Comparison of ENCODE assay signal across 1 cellular context in the genomic region with DNA sequence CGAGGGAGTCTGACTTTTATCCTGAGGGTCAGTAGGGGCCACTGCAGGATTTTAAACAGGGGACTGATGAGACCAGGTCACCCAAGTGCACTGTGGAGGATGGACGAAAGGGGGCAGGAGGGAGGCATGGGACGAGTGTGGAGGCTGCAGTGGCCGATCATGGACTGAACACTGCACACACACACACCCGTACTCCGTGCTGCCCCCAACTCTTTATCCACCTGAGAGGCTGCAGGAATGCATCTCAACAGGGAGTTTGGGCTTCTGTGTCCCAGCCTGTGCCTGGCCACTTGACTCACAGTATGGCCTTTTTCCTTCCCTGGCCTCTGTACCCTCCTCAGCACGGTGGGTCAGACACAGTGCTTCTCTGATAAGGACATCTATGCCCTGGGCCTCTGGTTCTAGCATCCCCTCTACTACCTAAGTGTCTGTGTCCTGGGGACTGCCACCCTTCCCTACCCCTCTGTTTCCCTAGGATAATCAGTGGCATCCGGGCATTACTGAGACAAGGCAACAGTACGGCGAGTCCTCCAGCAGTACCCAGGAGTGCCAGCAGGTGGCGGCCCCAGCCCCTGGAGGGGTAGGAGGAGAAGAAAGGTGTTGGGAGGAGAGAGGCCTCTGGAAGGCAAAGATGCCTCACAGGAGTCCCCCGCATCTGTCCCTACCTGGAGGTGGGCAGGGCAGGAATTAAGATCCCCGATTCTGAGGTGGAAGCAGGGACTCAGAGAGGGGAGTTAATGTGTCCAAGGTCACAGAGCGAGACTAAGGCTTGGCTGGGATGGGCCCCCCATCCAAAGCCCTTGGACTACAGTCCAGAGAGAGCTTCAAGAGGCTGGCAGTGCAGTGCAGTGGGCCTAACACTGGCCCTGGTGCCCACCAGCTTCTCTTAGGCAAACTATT.
A peak's percentile ranks its signal among the peaks of the same experiment; 100 is the strongest.
TF ChIP-seq lines count a peak whose summit lies in the region.

No MANE protein-coding gene starts in this region.

TF ChIP-seq in HepG2, 621 proteins besides CTCF, POLR2A, EP300 and RAD21 (continued from another document):
- TF ChIP-seq, protein P1, sequence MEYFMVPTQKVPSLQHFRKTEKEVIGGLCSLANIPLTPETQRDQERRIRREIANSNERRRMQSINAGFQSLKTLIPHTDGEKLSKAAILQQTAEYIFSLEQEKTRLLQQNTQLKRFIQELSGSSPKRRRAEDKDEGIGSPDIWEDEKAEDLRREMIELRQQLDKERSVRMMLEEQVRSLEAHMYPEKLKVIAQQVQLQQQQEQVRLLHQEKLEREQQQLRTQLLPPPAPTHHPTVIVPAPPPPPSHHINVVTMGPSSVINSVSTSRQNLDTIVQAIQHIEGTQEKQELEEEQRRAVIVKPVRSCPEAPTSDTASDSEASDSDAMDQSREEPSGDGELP (IDR thresholded peaks at IDR 0.05; ENCODE audit: borderline replicate concordance, low read depth), result no peak
- peak; percentile 52; the same call in 1 of the 2 replicates for TF ChIP-seq ZNF607 (CRISPR knock-in tag; IDR thresholded peaks at IDR 0.05; ENCODE audit: borderline replicate concordance)
- TF ChIP-seq ZNF552 (CRISPR knock-in tag; IDR thresholded peaks at IDR 0.05; ENCODE audit: borderline replicate concordance), result no peak
- TF ChIP-seq TARDBP (CRISPR knock-in tag; IDR thresholded peaks at IDR 0.05), result 0 out of 2 replicates have a peak, but pooled peaks have one; percentile 46
- TF ChIP-seq ZNF761 (CRISPR knock-in tag; conservative IDR thresholded peaks at IDR 0.05), result 0 out of 2 replicates have a peak, but pooled peaks have one; percentile 32
- 0 out of 2 replicates have a peak, but pooled peaks have one; percentile 34 for TF ChIP-seq ZNF792 (CRISPR knock-in tag; IDR thresholded peaks at IDR 0.05)
- TF ChIP-seq MAZ (IDR thresholded peaks at IDR 0.05; ENCODE audit: borderline replicate concordance, low read depth, low read length), result no peak
- peak; percentile 44; the same call in 1 of the 2 replicates for TF ChIP-seq MAZ (CRISPR knock-in tag; IDR thresholded peaks at IDR 0.05; ENCODE audit: low read depth)
- TF ChIP-seq HDAC2 (CRISPR knock-in tag; IDR thresholded peaks at IDR 0.05), result no peak
- no peak for TF ChIP-seq ZNF530 (CRISPR knock-in tag; IDR thresholded peaks at IDR 0.05; ENCODE audit: low read depth)
- peak; percentile 63 for TF ChIP-seq SALL1 (CRISPR knock-in tag; IDR thresholded peaks at IDR 0.05)
- TF ChIP-seq TAF1 (CRISPR knock-in tag; IDR thresholded peaks at IDR 0.05), result 0 out of 2 replicates have a peak, but pooled peaks have one; percentile 33
- no peak for TF ChIP-seq ZNF564 (CRISPR knock-in tag; IDR thresholded peaks at IDR 0.05)
- TF ChIP-seq NFATC3 (CRISPR knock-in tag; IDR thresholded peaks at IDR 0.05), result no peak
- no peak for TF ChIP-seq ZFP41 (CRISPR knock-in tag; IDR thresholded peaks at IDR 0.05; ENCODE audit: borderline replicate concordance)
- TF ChIP-seq ZBTB44 (CRISPR knock-in tag; IDR thresholded peaks at IDR 0.05), result no peak
- TF ChIP-seq ZNF883 (CRISPR knock-in tag; IDR thresholded peaks at IDR 0.05; ENCODE audit: not compliant biosample characterization), result peak; percentile 25
- no peak for TF ChIP-seq ZNF282 (IDR thresholded peaks at IDR 0.05; ENCODE audit: partially characterized antibody)
- peak; percentile 25; the same call in 1 of the 2 replicates for TF ChIP-seq ZNF556 (CRISPR knock-in tag; IDR thresholded peaks at IDR 0.05; ENCODE audit: borderline replicate concordance)
- peak; percentile 15; the same call in 1 of the 2 replicates for TF ChIP-seq ETV5 (CRISPR knock-in tag; IDR thresholded peaks at IDR 0.05; ENCODE audit: borderline replicate concordance)
- TF ChIP-seq SPEN (CRISPR knock-in tag; IDR thresholded peaks at IDR 0.05; ENCODE audit: low read depth), result 0 out of 2 replicates have a peak, but pooled peaks have one; percentile 24
- no peak for TF ChIP-seq MXI1 (IDR thresholded peaks at IDR 0.05; ENCODE audit: borderline replicate concordance, low read depth, low read length)
- no peak for TF ChIP-seq KDM1A (CRISPR knock-in tag; IDR thresholded peaks at IDR 0.05)
- TF ChIP-seq CCDC6 (CRISPR knock-in tag; IDR thresholded peaks at IDR 0.05), result no peak
- TF ChIP-seq NPAS2 (CRISPR knock-in tag; IDR thresholded peaks at IDR 0.05; ENCODE audit: borderline replicate concordance), result no peak
- TF ChIP-seq, protein P2, sequence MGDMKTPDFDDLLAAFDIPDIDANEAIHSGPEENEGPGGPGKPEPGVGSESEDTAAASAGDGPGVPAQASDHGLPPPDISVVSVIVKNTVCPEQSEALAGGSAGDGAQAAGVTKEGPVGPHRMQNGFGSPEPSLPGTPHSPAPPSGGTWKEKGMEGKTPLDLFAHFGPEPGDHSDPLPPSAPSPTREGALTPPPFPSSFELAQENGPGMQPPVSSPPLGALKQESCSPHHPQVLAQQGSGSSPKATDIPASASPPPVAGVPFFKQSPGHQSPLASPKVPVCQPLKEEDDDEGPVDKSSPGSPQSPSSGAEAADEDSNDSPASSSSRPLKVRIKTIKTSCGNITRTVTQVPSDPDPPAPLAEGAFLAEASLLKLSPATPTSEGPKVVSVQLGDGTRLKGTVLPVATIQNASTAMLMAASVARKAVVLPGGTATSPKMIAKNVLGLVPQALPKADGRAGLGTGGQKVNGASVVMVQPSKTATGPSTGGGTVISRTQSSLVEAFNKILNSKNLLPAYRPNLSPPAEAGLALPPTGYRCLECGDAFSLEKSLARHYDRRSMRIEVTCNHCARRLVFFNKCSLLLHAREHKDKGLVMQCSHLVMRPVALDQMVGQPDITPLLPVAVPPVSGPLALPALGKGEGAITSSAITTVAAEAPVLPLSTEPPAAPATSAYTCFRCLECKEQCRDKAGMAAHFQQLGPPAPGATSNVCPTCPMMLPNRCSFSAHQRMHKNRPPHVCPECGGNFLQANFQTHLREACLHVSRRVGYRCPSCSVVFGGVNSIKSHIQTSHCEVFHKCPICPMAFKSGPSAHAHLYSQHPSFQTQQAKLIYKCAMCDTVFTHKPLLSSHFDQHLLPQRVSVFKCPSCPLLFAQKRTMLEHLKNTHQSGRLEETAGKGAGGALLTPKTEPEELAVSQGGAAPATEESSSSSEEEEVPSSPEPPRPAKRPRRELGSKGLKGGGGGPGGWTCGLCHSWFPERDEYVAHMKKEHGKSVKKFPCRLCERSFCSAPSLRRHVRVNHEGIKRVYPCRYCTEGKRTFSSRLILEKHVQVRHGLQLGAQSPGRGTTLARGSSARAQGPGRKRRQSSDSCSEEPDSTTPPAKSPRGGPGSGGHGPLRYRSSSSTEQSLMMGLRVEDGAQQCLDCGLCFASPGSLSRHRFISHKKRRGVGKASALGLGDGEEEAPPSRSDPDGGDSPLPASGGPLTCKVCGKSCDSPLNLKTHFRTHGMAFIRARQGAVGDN (CRISPR knock-in tag; IDR thresholded peaks at IDR 0.05), result peak; percentile 51
- TF ChIP-seq, protein P3, sequence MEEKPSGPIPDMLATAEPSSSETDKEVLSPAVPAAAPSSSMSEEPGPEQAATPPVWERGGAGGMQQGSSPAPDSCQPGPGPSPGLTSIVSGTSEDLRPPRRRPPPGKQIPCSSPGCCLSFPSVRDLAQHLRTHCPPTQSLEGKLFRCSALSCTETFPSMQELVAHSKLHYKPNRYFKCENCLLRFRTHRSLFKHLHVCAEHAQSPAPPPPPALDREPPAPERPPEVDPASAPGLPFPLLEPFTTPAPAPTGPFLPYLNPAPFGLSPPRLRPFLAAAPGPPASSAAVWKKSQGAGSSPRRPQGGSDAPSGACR (CRISPR knock-in tag; IDR thresholded peaks at IDR 0.05), result no peak
- peak; percentile 47; the same call in 1 of the 2 replicates for TF ChIP-seq PITX1 (CRISPR knock-in tag; IDR thresholded peaks at IDR 0.05)
- peak; percentile 17; the same call in 1 of the 2 replicates for TF ChIP-seq NRL (CRISPR knock-in tag; IDR thresholded peaks at IDR 0.05; ENCODE audit: borderline replicate concordance)
- peak; percentile 49 for TF ChIP-seq YY1 (IDR thresholded peaks at IDR 0.05; ENCODE audit: insufficient read depth, insufficient replicate concordance, low read depth, low read length)
- TF ChIP-seq AGO1 (IDR thresholded peaks at IDR 0.05; ENCODE audit: low read depth, low read length, poor library complexity, severe bottlenecking), result no peak
- no peak for TF ChIP-seq ZNF224 (CRISPR knock-in tag; IDR thresholded peaks at IDR 0.05)
- no peak for TF ChIP-seq PAF1 (CRISPR knock-in tag; IDR thresholded peaks at IDR 0.05)
- TF ChIP-seq JDP2 (CRISPR knock-in tag; IDR thresholded peaks at IDR 0.05; ENCODE audit: borderline replicate concordance), result no peak
- TF ChIP-seq ZNF770 (CRISPR knock-in tag; IDR thresholded peaks at IDR 0.05), result peak; percentile 72; the same call in 1 of the 2 replicates
- TF ChIP-seq MAFK (conservative IDR thresholded peaks at IDR 0.05 in 1 of 2, IDR thresholded peaks at IDR 0.05 in 1 of 2; ENCODE audit: low read length in 2 of 2), result no peak
- TF ChIP-seq, protein P4, sequence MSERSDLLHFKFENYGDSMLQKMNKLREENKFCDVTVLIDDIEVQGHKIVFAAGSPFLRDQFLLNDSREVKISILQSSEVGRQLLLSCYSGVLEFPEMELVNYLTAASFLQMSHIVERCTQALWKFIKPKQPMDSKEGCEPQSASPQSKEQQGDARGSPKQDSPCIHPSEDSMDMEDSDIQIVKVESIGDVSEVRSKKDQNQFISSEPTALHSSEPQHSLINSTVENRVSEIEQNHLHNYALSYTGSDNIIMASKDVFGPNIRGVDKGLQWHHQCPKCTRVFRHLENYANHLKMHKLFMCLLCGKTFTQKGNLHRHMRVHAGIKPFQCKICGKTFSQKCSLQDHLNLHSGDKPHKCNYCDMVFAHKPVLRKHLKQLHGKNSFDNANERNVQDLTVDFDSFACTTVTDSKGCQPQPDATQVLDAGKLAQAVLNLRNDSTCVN (CRISPR knock-in tag; IDR thresholded peaks at IDR 0.05; ENCODE audit: borderline replicate concordance), result 0 out of 2 replicates have a peak, but pooled peaks have one; percentile 23
- no peak for TF ChIP-seq ZSCAN12 (CRISPR knock-in tag; IDR thresholded peaks at IDR 0.05)
- TF ChIP-seq SRF (IDR thresholded peaks at IDR 0.05; ENCODE audit: low read depth, low read length), result no peak
- 0 out of 2 replicates have a peak, but pooled peaks have one; percentile 22 for TF ChIP-seq THAP11 (CRISPR knock-in tag; IDR thresholded peaks at IDR 0.05)
- no peak for TF ChIP-seq ZNF672 (CRISPR knock-in tag; IDR thresholded peaks at IDR 0.05)
- TF ChIP-seq ZNF788 (CRISPR knock-in tag; IDR thresholded peaks at IDR 0.05; ENCODE audit: borderline replicate concordance), result 0 out of 2 replicates have a peak, but pooled peaks have one; percentile 29
- no peak for TF ChIP-seq HMG20A (CRISPR knock-in tag; IDR thresholded peaks at IDR 0.05; ENCODE audit: borderline replicate concordance)
- TF ChIP-seq ATRX (CRISPR knock-in tag; IDR thresholded peaks at IDR 0.05; ENCODE audit: borderline replicate concordance), result no peak
- no peak for TF ChIP-seq ZNF704 (CRISPR knock-in tag; IDR thresholded peaks at IDR 0.05; ENCODE audit: borderline replicate concordance)
- peak; percentile 25; the same call in 1 of the 2 replicates for TF ChIP-seq ZFX (CRISPR knock-in tag; IDR thresholded peaks at IDR 0.05; ENCODE audit: low read depth)
- TF ChIP-seq ZNF451 (CRISPR knock-in tag; IDR thresholded peaks at IDR 0.05), result no peak
- TF ChIP-seq, protein P5, sequence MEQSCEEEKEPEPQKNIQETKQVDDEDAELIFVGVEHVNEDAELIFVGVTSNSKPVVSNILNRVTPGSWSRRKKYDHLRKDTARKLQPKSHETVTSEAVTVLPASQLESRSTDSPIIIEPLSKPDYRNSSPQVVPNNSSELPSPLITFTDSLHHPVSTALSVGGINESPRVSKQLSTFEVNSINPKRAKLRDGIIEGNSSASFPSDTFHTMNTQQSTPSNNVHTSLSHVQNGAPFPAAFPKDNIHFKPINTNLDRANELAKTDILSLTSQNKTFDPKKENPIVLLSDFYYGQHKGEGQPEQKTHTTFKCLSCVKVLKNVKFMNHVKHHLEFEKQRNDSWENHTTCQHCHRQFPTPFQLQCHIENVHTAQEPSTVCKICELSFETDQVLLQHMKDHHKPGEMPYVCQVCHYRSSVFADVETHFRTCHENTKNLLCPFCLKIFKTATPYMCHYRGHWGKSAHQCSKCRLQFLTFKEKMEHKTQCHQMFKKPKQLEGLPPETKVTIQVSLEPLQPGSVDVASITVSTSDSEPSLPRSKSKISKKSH (CRISPR knock-in tag; IDR thresholded peaks at IDR 0.05; ENCODE audit: borderline replicate concordance), result no peak
- no peak for TF ChIP-seq ZNF205 (CRISPR knock-in tag; IDR thresholded peaks at IDR 0.05)
- TF ChIP-seq ZNF234 (CRISPR knock-in tag; conservative IDR thresholded peaks at IDR 0.05), result no peak
- no peak for TF ChIP-seq BRD4 (CRISPR knock-in tag; IDR thresholded peaks at IDR 0.05)
- TF ChIP-seq NR3C1 (CRISPR knock-in tag; IDR thresholded peaks at IDR 0.05), result no peak
- TF ChIP-seq ZNF570 (CRISPR knock-in tag; IDR thresholded peaks at IDR 0.05; ENCODE audit: borderline replicate concordance), result no peak
TF ChIP-seq in HepG2: peak in this region for 57.
